19 cellular contexts compared by ENCODE assay signal in genomic region chr12:114319422-114319821, GRCh38.
DNase-seq lines count a peak whose midpoint lies in the region; ATAC-seq, FAIRE-seq and TF ChIP-seq lines count a peak whose summit lies in the region.
"Had no signal": no experiment of that assay in that cellular context is flagged by ENCODE, and none has a peak within 500 bp of the region (broad histone marks: within the 10 kb centered on the region; RNA-seq: fewer than 3 reads in every experiment).

No MANE protein-coding gene starts in this region.

- H3K27me3 ChIP-seq in ascending aorta (no peaks in the 10 kb centered on the region), lung (ENCODE audit: control insufficient read depth, insufficient read depth) (no peaks in the 10 kb centered on the region)
- H3K27me3 ChIP-seq: vagina had no signal

- FAIRE-seq in GM19239 (lab: Jason Lieb, UNC): no peak
- FAIRE-seq: GM12892 had no signal

- TF ChIP-seq CTCF in AG09309 (IDR thresholded peaks at IDR 0.05; ENCODE audit: control insufficient read depth, insufficient read depth, low read depth, low read length, missing control alignments): no peak
- no peak for TF ChIP-seq CTCF in ascending aorta (IDR thresholded peaks at IDR 0.05)
- no peak for TF ChIP-seq CTCF in lung (IDR thresholded peaks at IDR 0.05; ENCODE audit: control extremely low read depth, extremely low read depth)

- no peak for ATAC-seq in lung (ENCODE audit: insufficient read depth, low FRiP score)

- intact Hi-C loops in ascending aorta (cut with DNase I): no loop called here

- H3K4me1 ChIP-seq in ascending aorta (peaks cover 6 to 14% of the 10 kb centered on the region in 2 donors), lung (ENCODE audit: control insufficient read depth in 2 of 2, insufficient read depth in 2 of 2, low read length in 2 of 2) (peaks cover 0 to 5% of the 10 kb centered on the region in 2 donors)
- H3K4me1 ChIP-seq: vagina had no signal

- WGBS in lung, 2 donors: 35 to 47% methylated on average over 11 of the region's 11 CpGs

- H3K9me3 ChIP-seq in ascending aorta (no peaks in the 10 kb centered on the region), lung (ENCODE audit: control insufficient read depth in 2 of 2, insufficient read depth in 1 of 2, low read length in 1 of 2) (no peaks in the 10 kb centered on the region)
- H3K9me3 ChIP-seq: SK-N-SH, vagina had no signal

- no peak overlapping the region for H3K4me3 ChIP-seq in AG09309 (ENCODE audit: control insufficient read depth, low read depth, low read length)
- no peak overlapping the region for H3K4me3 ChIP-seq in ascending aorta
- H3K4me3 ChIP-seq in lung: no peak overlapping the region
- H3K4me3 ChIP-seq: vagina had no signal

- DNase-seq in AG09309 (ENCODE audit: low read depth): peak; percentile 55
- DNase-seq in ELR (ENCODE audit: low read depth): peak; percentile 23
- peak in 1 of 2 donors; percentile 68 for DNase-seq in ascending aorta (ENCODE audit: low spot score in 2 of 2)
- DNase-seq in lung (ENCODE audit: low spot score): peak; percentile 33
- no peak for DNase-seq in GM19239 (ENCODE audit: insufficient read length, low spot score)
- no peak for DNase-seq in NCI-H1092 (lab: John Stamatoyannopoulos, UW)
- no peak for DNase-seq in NCI-H774 (lab: John Stamatoyannopoulos, UW)
- no peak for DNase-seq in activated T-cell treated with anti-CD3 and anti-CD28 coated beads, Interleukin-2, amount 50 U/mL, for 1 hour
- DNase-seq: activated CD4-positive, alpha-beta T cell treated with anti-CD3 and anti-CD28 coated beads, Interleukin-2, amount 50 U/mL, for 48 hours; activated CD8-positive, alpha-beta memory T cell treated with anti-CD3 and anti-CD28 coated beads, Interleukin-2, amount 50 U/mL, for 48 hours; activated effector memory CD4-positive, alpha-beta T cell treated with Interleukin-2 at 50 U/mL for 16 hours; CD8-positive, alpha-beta memory T cell; cortex of kidney; endodermal cell; NCI-H1436; NCI-H524 treated with DMSO at 0.1 percent for 48 hours; SK-N-SH had no signal

- peak overlapping the region; percentile 41 to 52 for H3K27ac ChIP-seq in ascending aorta
- no peak overlapping the region for H3K27ac ChIP-seq in lung (ENCODE audit: low read depth in 1 of 2, low read length in 1 of 2)
- H3K27ac ChIP-seq: vagina had no signal

- H3K36me3 ChIP-seq in ascending aorta: no peaks in the 10 kb centered on the region
- H3K36me3 ChIP-seq in lung (ENCODE audit: control insufficient read depth in 2 of 2, insufficient read depth in 2 of 2, low read length in 2 of 2): no peaks in the 10 kb centered on the region
- H3K36me3 ChIP-seq: vagina had no signal

Comparison
In these comparisons a context has a peak if more than half of its experiments do, and no peak if none do; other contexts are left out.
1. DNase-seq: peak in AG09309 (single experiment), ELR (single experiment) and lung (single experiment); none in GM19239 (single experiment), NCI-H1092 (single experiment), NCI-H774 (single experiment) and activated T-cell treated with anti-CD3 and anti-CD28 coated beads, Interleukin-2, amount 50 U/mL, for 1 hour (single experiment).
2. H3K27ac ChIP-seq: peak in ascending aorta (2 of 2); none in lung (0 of 2).